In genomic region chr11:23539556-23539955, GRCh38 we compare ENCODE assay signal across 14 cellular contexts.
A peak's percentile ranks its signal among the peaks of the same experiment; 100 is the strongest.
DNase-seq lines count a peak whose midpoint lies in the region; ATAC-seq and TF ChIP-seq lines count a peak whose summit lies in the region.
"Had no signal": no experiment of that assay in that cellular context is flagged by ENCODE, and none has a peak within 500 bp of the region (broad histone marks: within the 10 kb centered on the region; RNA-seq: fewer than 3 reads in every experiment).

No MANE protein-coding gene starts in this region.

- H3K9ac ChIP-seq in adipocyte (ENCODE audit: low read length) = peak overlapping the region; percentile 2

- intact Hi-C loops in mucosa of descending colon (cut with DNase I, micrococcal nuclease) = no loop called here

- H3K4me3 ChIP-seq in AG10803 (ENCODE audit: low read length) = no peak overlapping the region
- H3K4me3 ChIP-seq in adipocyte (ENCODE audit: low read length) = no peak overlapping the region
- no peak overlapping the region for H3K4me3 ChIP-seq in mucosa of descending colon
- H3K4me3 ChIP-seq in HAP-1 = no peak overlapping the region
- H3K4me3 ChIP-seq: BLaER1 treated with 17β-estradiol and CSF1 and Interleukin-3, amounts not matched to agents 10 nM and 100 nM; thoracic aorta had no signal

- in situ Hi-C loops in HAP-1 (cut with MboI; ENCODE audit: low sequenced_read_pairs) = no loop called here

- ATAC-seq in mucosa of descending colon (peak; percentile 15), GM21529 (IDR thresholded peaks at IDR 0.05; ENCODE audit: unreplicated experiment) (no peak)

- DNase-seq in AG10803 (ENCODE audit: low read depth) (peak; percentile 3), HS-27A (ENCODE audit: low read depth) (peak; percentile 29), adipocyte (ENCODE audit: low read depth) (peak; percentile 5), mucosa of descending colon (no peak), DMS 273 (lab: John Stamatoyannopoulos, UW; ENCODE audit: unreplicated experiment) (no peak), AG08395 (ENCODE audit: low spot score) (no peak), HAP-1 (ENCODE audit: low spot score in 2 of 2) (no peak)
- DNase-seq: activated CD4-positive, alpha-beta T cell treated with anti-CD3 and anti-CD28 coated beads for 4 hours; activated effector memory CD4-positive, alpha-beta T cell treated with anti-CD3 and anti-CD28 coated beads, Interleukin-2, amount 50 U/mL, for 16 hours; DMS153 had no signal

- TF ChIP-seq CTCF in AG10803 (conservative IDR thresholded peaks at IDR 0.05; ENCODE audit: low read length) (no peak), mucosa of descending colon (IDR thresholded peaks at IDR 0.05) (no peak)

- H3K36me3 ChIP-seq in adipocyte (ENCODE audit: control insufficient read depth, insufficient read depth, low read length, severe bottlenecking) (no peaks in the 10 kb centered on the region), mucosa of descending colon (ENCODE audit: low read depth) (no peaks in the 10 kb centered on the region), HAP-1 (replicated peaks) (no peaks in the 10 kb centered on the region)
- H3K36me3 ChIP-seq: BLaER1 treated with 17β-estradiol and CSF1 and Interleukin-3, amounts not matched to agents 10 nM and 100 nM; neutrophil; thoracic aorta had no signal

- peaks cover 8% of the 10 kb centered on the region for H3K9me3 ChIP-seq in adipocyte (ENCODE audit: control insufficient read depth, low read length)
- H3K9me3 ChIP-seq in mucosa of descending colon = no peaks in the 10 kb centered on the region
- H3K9me3 ChIP-seq in HAP-1 = peaks cover 3% of the 10 kb centered on the region; the same call in 1 of the 2 replicates
- H3K9me3 ChIP-seq: neutrophil, thoracic aorta had no signal

- H3K4me1 ChIP-seq in adipocyte (ENCODE audit: control insufficient read depth, insufficient read depth, low read length) (peaks cover 3% of the 10 kb centered on the region), mucosa of descending colon (ENCODE audit: low read depth) (no peaks in the 10 kb centered on the region), HAP-1 (peaks cover 19% of the 10 kb centered on the region)
- H3K4me1 ChIP-seq: BLaER1 treated with 17β-estradiol and CSF1 and Interleukin-3, amounts not matched to agents 10 nM and 100 nM had no signal

- no peaks in the 10 kb centered on the region for H3K27me3 ChIP-seq in adipocyte (replicated peaks; ENCODE audit: control insufficient read depth, insufficient read depth, low read length)
- no peaks in the 10 kb centered on the region for H3K27me3 ChIP-seq in HAP-1 (ENCODE audit: low read depth)
- H3K27me3 ChIP-seq: BLaER1 treated with 17β-estradiol and CSF1 and Interleukin-3, amounts not matched to agents 10 nM and 100 nM; neutrophil had no signal

Comparison
In these comparisons a context has a peak if more than half of its experiments do, and no peak if none do; other contexts are left out.
1. DNase-seq: peak in AG10803 (single experiment), HS-27A (single experiment) and adipocyte (single experiment); none in mucosa of descending colon (0 of 3), DMS 273 (single experiment), AG08395 (single experiment) and HAP-1 (0 of 2).